Comparison of ENCODE assay signal across 17 cellular contexts in genomic region chr9:116247791-116248343, GRCh38.
DNase-seq lines count a peak whose midpoint lies in the region; ATAC-seq, FAIRE-seq and TF ChIP-seq lines count a peak whose summit lies in the region.
"Had no signal": no experiment of that assay in that cellular context is flagged by ENCODE, and none has a peak within 500 bp of the region (broad histone marks: within the 10 kb centered on the region; RNA-seq: fewer than 3 reads in every experiment).

No MANE protein-coding gene starts in this region.

- TF ChIP-seq EP300 in A549 (IDR thresholded peaks at IDR 0.05) (no peak), K562 (IDR thresholded peaks at IDR 0.05; ENCODE audit: low read length) (no peak), HepG2 (IDR thresholded peaks at IDR 0.05; ENCODE audit: low read depth in 2 of 2, low read length in 2 of 2) (no peak), HepG2 (CRISPR knock-in tag; IDR thresholded peaks at IDR 0.05; ENCODE audit: borderline replicate concordance) (no peak)

- H3K79me2 ChIP-seq in K562 (ENCODE audit: control insufficient read depth, insufficient read depth, low read length) (no peaks in the 10 kb centered on the region), HepG2 (ENCODE audit: insufficient read depth, low read length) (no peaks in the 10 kb centered on the region), parathyroid adenoma (no peaks in the 10 kb centered on the region)

- TF ChIP-seq CTCF in A549 (IDR thresholded peaks at IDR 0.05) = no peak
- TF ChIP-seq CTCF in K562 (IDR thresholded peaks at IDR 0.05 in 2 of 3, conservative IDR thresholded peaks at IDR 0.05 in 1 of 3; ENCODE audit: insufficient read depth in 2 of 3, low read depth in 1 of 3, low read length in 3 of 3) = no peak
- no peak for TF ChIP-seq CTCF in HepG2 (CRISPR knock-in tag; IDR thresholded peaks at IDR 0.05)
- no peak for TF ChIP-seq CTCF in parathyroid adenoma (IDR thresholded peaks at IDR 0.05)

- H3K4me2 ChIP-seq in A549 = peak overlapping the region; percentile 44
- H3K4me2 ChIP-seq in K562 (ENCODE audit: insufficient read depth, low read length) = no peak overlapping the region
- H3K4me2 ChIP-seq in HepG2 (ENCODE audit: low read depth, low read length) = no peak overlapping the region
- H3K4me2 ChIP-seq in parathyroid adenoma (ENCODE audit: low read length) = peak overlapping the region; percentile 18
- H3K4me2 ChIP-seq: BLaER1 had no signal

- intact Hi-C loops in K562 (cut with micrococcal nuclease) = no loop called here
- intact Hi-C loops in HepG2 (cut with micrococcal nuclease; ENCODE audit: unreplicated experiment) = no loop called here

- no peak overlapping the region for H2AFZ ChIP-seq in K562 (ENCODE audit: low read depth, low read length)
- no peak overlapping the region for H2AFZ ChIP-seq in HepG2 (ENCODE audit: low read length)
- H2AFZ ChIP-seq in parathyroid adenoma = no peak overlapping the region
- H2AFZ ChIP-seq: GM23248 had no signal

- H3K9ac ChIP-seq in K562 (ENCODE audit: insufficient read depth in 1 of 2, low read depth in 2 of 2, low read length in 2 of 2) = no peak overlapping the region
- no peak overlapping the region for H3K9ac ChIP-seq in HepG2 (ENCODE audit: insufficient read depth, low read depth, low read length)
- H3K9ac ChIP-seq in parathyroid adenoma = no peak overlapping the region
- H3K9ac ChIP-seq: BLaER1, GM23248 had no signal

- ATAC-seq in A549 = peak in 1 of 2 experiments; percentile 62; a peak in 3 of 6 replicates
- no peak for ATAC-seq in K562
- no peak; the same call in 2 of the 3 replicates for ATAC-seq in HepG2
- no peak for ATAC-seq in GM21447 (IDR thresholded peaks at IDR 0.05; ENCODE audit: unreplicated experiment)
- ATAC-seq: GM12878 had no signal

- H3K27me3 ChIP-seq in K562 (ENCODE audit: control insufficient read depth in 2 of 2, insufficient read depth in 2 of 2, low read length in 2 of 2) (no peaks in the 10 kb centered on the region), HepG2 (ENCODE audit: control insufficient read depth in 1 of 2, insufficient read depth in 2 of 2, low read length in 2 of 2) (no peaks in the 10 kb centered on the region), parathyroid adenoma (ENCODE audit: control insufficient read depth, insufficient read depth, low read length) (no peaks in the 10 kb centered on the region)
- H3K27me3 ChIP-seq: BLaER1 had no signal

- TF ChIP-seq RAD21 in A549 (conservative IDR thresholded peaks at IDR 0.05 in 1 of 2, IDR thresholded peaks at IDR 0.05 in 1 of 2) = no peak
- TF ChIP-seq RAD21 in K562 (CRISPR knock-in tag; conservative IDR thresholded peaks at IDR 0.05 in 1 of 2, IDR thresholded peaks at IDR 0.05 in 1 of 2) = no peak
- TF ChIP-seq RAD21 in HepG2 (CRISPR knock-in tag; IDR thresholded peaks at IDR 0.05) = no peak

- H3K9me3 ChIP-seq in A549 = no peaks in the 10 kb centered on the region
- H3K9me3 ChIP-seq in K562 (replicated peaks; ENCODE audit: control insufficient read depth, insufficient read depth, low read depth, low read length) = no peaks in the 10 kb centered on the region
- no peaks in the 10 kb centered on the region for H3K9me3 ChIP-seq in HepG2 (ENCODE audit: low read length)
- H3K9me3 ChIP-seq in parathyroid adenoma (ENCODE audit: control insufficient read depth, low read length) = no peaks in the 10 kb centered on the region
- H3K9me3 ChIP-seq: BLaER1, Caco-2 had no signal

- BruUV-seq in K562 (replicated peaks; lab: Mats Ljungman, UMichigan) (no TSS peak), HepG2 (replicated peaks; lab: Mats Ljungman, UMichigan) (no TSS peak)

- H4K20me1 ChIP-seq in K562 (replicated peaks; ENCODE audit: control insufficient read depth, insufficient read depth, low read length) (no peaks in the 10 kb centered on the region), HepG2 (ENCODE audit: insufficient read depth, low read length) (no peaks in the 10 kb centered on the region)
- H4K20me1 ChIP-seq: BLaER1 had no signal

- in situ Hi-C loops in K562 (cut with MboI) (no loop called here), HepG2 (cut with HindIII; ENCODE audit: extremely low pct_ligation_motif_present, low pct_unique_long_range_greater_than_20kb) (no loop called here)

- no peaks in the 10 kb centered on the region for H3K36me3 ChIP-seq in K562 (ENCODE audit: control insufficient read depth, insufficient read depth, low read length)
- no peaks in the 10 kb centered on the region for H3K36me3 ChIP-seq in HepG2 (replicated peaks in 1 of 2; ENCODE audit: control insufficient read depth in 1 of 2, insufficient read depth in 2 of 2, low read length in 2 of 2)
- no peaks in the 10 kb centered on the region for H3K36me3 ChIP-seq in parathyroid adenoma (ENCODE audit: control insufficient read depth, insufficient read depth, low read length)
- H3K36me3 ChIP-seq: BLaER1 had no signal

- no peak for TF ChIP-seq POLR2A in A549 (IDR thresholded peaks at IDR 0.05; ENCODE audit: low read length)
- TF ChIP-seq POLR2A in K562 (conservative IDR thresholded peaks at IDR 0.05) = no peak
- no peak for TF ChIP-seq POLR2A in HepG2 (IDR thresholded peaks at IDR 0.05; ENCODE audit: insufficient read depth in 1 of 2, low read depth in 2 of 2, low read length in 2 of 2)

- 51% methylated on average over 2 of the region's 2 CpGs for WGBS in A549 (ENCODE audit: missing lambda C conversion rate)
- 3% methylated on average over 2 of the region's 2 CpGs for WGBS in K562 (ENCODE audit: insufficient coverage, low coverage, missing lambda C conversion rate)
- 0% methylated on average over 2 of the region's 2 CpGs for WGBS in HepG2 (ENCODE audit: low lambda C conversion rate)

- peaks cover 96% of the 10 kb centered on the region for H3K4me1 ChIP-seq in A549
- no peaks in the 10 kb centered on the region for H3K4me1 ChIP-seq in K562 (replicated peaks in 1 of 2; ENCODE audit: control insufficient read depth in 2 of 2, insufficient read depth in 2 of 2, low read length in 2 of 2)
- H3K4me1 ChIP-seq in HepG2 (ENCODE audit: insufficient read depth, low read length) = no peaks in the 10 kb centered on the region; the same call in 1 of the 2 replicates
- peaks cover 5% of the 10 kb centered on the region for H3K4me1 ChIP-seq in parathyroid adenoma
- H3K4me1 ChIP-seq: BLaER1, Caco-2 had no signal

- peak in 1 of 2 experiments; percentile 40 for DNase-seq in A549 (ENCODE audit: low read depth in 1 of 2, low spot score in 1 of 2)
- DNase-seq in K562 (ENCODE audit: extremely low read depth in 1 of 4, low spot score in 3 of 4) = no peak
- DNase-seq in HepG2 (ENCODE audit: low spot score) = peak; percentile 2
- no peak for DNase-seq in NOMO-1 treated with DMSO at 0.1 percent for 48 hours (lab: John Stamatoyannopoulos, UW; ENCODE audit: unreplicated experiment)
- DNase-seq in GM03348 (ENCODE audit: low spot score) = no peak
- DNase-seq: AML-193; Caco-2; CD8-positive, alpha-beta memory T cell; DMS53; GM23248; H7 had no signal

- peak; percentile 73 for FAIRE-seq in A549 (lab: Jason Lieb, UNC)
- no peak for FAIRE-seq in K562 (lab: Jason Lieb, UNC)
- no peak for FAIRE-seq in HepG2 (lab: Jason Lieb, UNC)
- FAIRE-seq: GM12878, GM18507 had no signal

- CTCF ChIA-PET in A549 (lab: Yijun Ruan, JAX) (interaction anchor here (0.7 to 0.8 kb wide), 2 partner anchors 96 to 655 kb away, joined by 3 read pairs; no protein-coding TSS in a partner anchor), K562 (lab: Yijun Ruan, JAX; ENCODE audit: low intra/inter-chr PET ratio) (no interaction called here), HepG2 (lab: Yijun Ruan, JAX; ENCODE audit: low intra/inter-chr PET ratio, low total read pairs) (no interaction called here)

- H3K4me3 ChIP-seq in A549 = no peak overlapping the region
- no peak overlapping the region for H3K4me3 ChIP-seq in K562
- H3K4me3 ChIP-seq in HepG2 (replicated peaks in 1 of 3; ENCODE audit: insufficient read depth in 1 of 3, low read depth in 2 of 3, low read length in 3 of 3) = no peak overlapping the region
- no peak overlapping the region for H3K4me3 ChIP-seq in parathyroid adenoma (ENCODE audit: low read depth, low read length)
- H3K4me3 ChIP-seq: BLaER1, GM12878, GM23248 had no signal

- H3K27ac ChIP-seq in A549 (peak overlapping the region; percentile 76), K562 (ENCODE audit: extremely low read depth, low read depth, low read length) (no peak overlapping the region), HepG2 (ENCODE audit: extremely low read length, insufficient read depth, low read length) (no peak overlapping the region), parathyroid adenoma (no peak overlapping the region)
- H3K27ac ChIP-seq: 22Rv1, BLaER1, GM23248 had no signal

- POLR2A ChIA-PET in A549 (lab: Yijun Ruan, JAX) = no interaction called here
- POLR2A ChIA-PET in K562 (lab: Yijun Ruan, JAX) = interaction anchor here (0.8 to 1.8 kb wide), 3 partner anchors 8 to 19 kb away, joined by 3 to 4 read pairs (median 3); no protein-coding TSS in a partner anchor
- POLR2A ChIA-PET in HepG2 (lab: Yijun Ruan, JAX) = interaction anchor here (1.0 kb wide), 1 partner anchor 44 kb away, joined by 3 read pairs; no protein-coding TSS in a partner anchor

- H3K9me1 ChIP-seq in K562 (ENCODE audit: control insufficient read depth, insufficient read depth, low read length) = no peaks in the 10 kb centered on the region

TF ChIP-seq in A549, 52 proteins besides CTCF, POLR2A, EP300 and RAD21 (continues in another document):
- TF ChIP-seq USF2 (IDR thresholded peaks at IDR 0.05) = no peak

TF ChIP-seq in K562, 482 proteins besides CTCF, POLR2A, EP300 and RAD21 (continues in another document):
- TF ChIP-seq ATF3 (IDR thresholded peaks at IDR 0.05) = peak; percentile 57; the same call in 1 of the 2 replicates
- no peak for TF ChIP-seq ATF3 (CRISPR knock-in tag; conservative IDR thresholded peaks at IDR 0.05)
- TF ChIP-seq NONO (IDR thresholded peaks at IDR 0.05; ENCODE audit: low read depth in 2 of 2, low read length in 1 of 2) = no peak

TF ChIP-seq in HepG2, 621 proteins besides CTCF, POLR2A, EP300 and RAD21 (continues in another document):
- TF ChIP-seq SIX1 (CRISPR knock-in tag; IDR thresholded peaks at IDR 0.05; ENCODE audit: borderline replicate concordance) = no peak
- TF ChIP-seq KLF6 (CRISPR knock-in tag; IDR thresholded peaks at IDR 0.05) = no peak
- TF ChIP-seq MLX (CRISPR knock-in tag; IDR thresholded peaks at IDR 0.05) = no peak
- no peak for TF ChIP-seq ZNF704 (CRISPR knock-in tag; IDR thresholded peaks at IDR 0.05; ENCODE audit: borderline replicate concordance)

Comparison
In these comparisons a context has a peak if more than half of its experiments do, and no peak if none do; other contexts are left out.
1. H3K27ac ChIP-seq: peak in A549 (2 of 2); none in K562 (single experiment), HepG2 (single experiment) and parathyroid adenoma (single experiment).
2. H3K4me2 ChIP-seq: peak in A549 (single experiment) and parathyroid adenoma (single experiment); none in K562 (single experiment) and HepG2 (single experiment).